Comparison of ENCODE assay signal across 15 cellular contexts in genomic region chr3:160279657-160280056, GRCh38. TPM values are rescaled to one million over a fixed set of nuclear protein-coding genes. Genes with fewer than 3 reads are reported as not detected.
DNase-seq lines count a peak whose midpoint lies in the region; ATAC-seq and TF ChIP-seq lines count a peak whose summit lies in the region.
"Had no signal": no experiment of that assay in that cellular context is flagged by ENCODE, and none has a peak within 500 bp of the region (broad histone marks: within the 10 kb centered on the region; RNA-seq: fewer than 3 reads in every experiment).

No MANE protein-coding gene starts in this region.

- no peak overlapping the region for H3K27ac Mint-ChIP-seq in WTC11
- no peak overlapping the region for H3K27ac Mint-ChIP-seq in HFFc6
- H3K27ac Mint-ChIP-seq: CD4-positive, alpha-beta memory T cell; IgD-negative memory B cell had no signal

- intact Hi-C loops in right lobe of liver (cut with DNase I) = no loop called here

- peaks cover 23% of the 10 kb centered on the region for H3K4me1 Mint-ChIP-seq in WTC11
- no peaks in the 10 kb centered on the region for H3K4me1 Mint-ChIP-seq in HFFc6 (ENCODE audit: low read depth)
- H3K4me1 Mint-ChIP-seq: CD4-positive, alpha-beta memory T cell; IgD-negative memory B cell had no signal

- no peak overlapping the region for H3K4me3 ChIP-seq in right lobe of liver
- H3K4me3 ChIP-seq: A549 had no signal

- DNase-seq in WTC11 (ENCODE audit: low spot score) (no peak), amniotic epithelial cell (ENCODE audit: low read depth) (peak; percentile 14), fibroblast of peridontal ligament (ENCODE audit: extremely low read depth) (peak; percentile 9), right lobe of liver (no peak), DMS 273 treated with DMSO at 0.1 percent for 48 hours (lab: John Stamatoyannopoulos, UW) (no peak), HFFc6 (no peak), NCI-H1105 treated with DMSO at 0.1 percent for 48 hours (lab: John Stamatoyannopoulos, UW) (no peak)
- DNase-seq: BE2C; CD4-positive, alpha-beta memory T cell; DND-41; GF-D8; H7 had no signal

- TF ChIP-seq CTCF in WTC11 (IDR thresholded peaks at IDR 0.05) (no peak), right lobe of liver (IDR thresholded peaks at IDR 0.05) (no peak), HFFc6 (IDR thresholded peaks at IDR 0.05) (no peak)

- H3K4me3 Mint-ChIP-seq in WTC11 (no peak overlapping the region), HFFc6 (no peak overlapping the region)
- H3K4me3 Mint-ChIP-seq: CD4-positive, alpha-beta memory T cell; IgD-negative memory B cell had no signal

- H3K36me3 ChIP-seq in right lobe of liver = no peaks in the 10 kb centered on the region

- no peaks in the 10 kb centered on the region for H3K27me3 Mint-ChIP-seq in WTC11 (ENCODE audit: low read depth)
- H3K27me3 Mint-ChIP-seq in HFFc6 (ENCODE audit: insufficient read depth) = no peaks in the 10 kb centered on the region
- H3K27me3 Mint-ChIP-seq: CD4-positive, alpha-beta memory T cell; IgD-negative memory B cell had no signal

- WGBS in right lobe of liver (ENCODE audit: insufficient coverage, low coverage, low lambda C conversion rate, missing lambda C conversion rate) = 41% methylated on average over 2 of the region's 2 CpGs

- no peaks in the 10 kb centered on the region for H3K9me3 Mint-ChIP-seq in WTC11
- H3K9me3 Mint-ChIP-seq in HFFc6 = no peaks in the 10 kb centered on the region
- H3K9me3 Mint-ChIP-seq: CD4-positive, alpha-beta memory T cell had no signal

- TF ChIP-seq POLR2A in right lobe of liver (IDR thresholded peaks at IDR 0.05) = no peak

- no peak overlapping the region for H3K27ac ChIP-seq in right lobe of liver
- H3K27ac ChIP-seq: A549, C4-2B had no signal

- H3K36me3 Mint-ChIP-seq in WTC11 (no peaks in the 10 kb centered on the region), HFFc6 (ENCODE audit: low read depth) (no peaks in the 10 kb centered on the region)

- no peaks in the 10 kb centered on the region for H3K4me1 ChIP-seq in right lobe of liver
- H3K4me1 ChIP-seq: A549, BE2C had no signal

- POLR2A ChIA-PET in WTC11 (lab: Charles Lee) = no interaction called here

- CTCF ChIA-PET in WTC11 (lab: Charles Lee) = interaction anchor here (1.3 kb wide), 1 partner anchor 291 kb away, joined by 4 read pairs; the partner anchor contains the start of gene IL12A

- ATAC-seq in WTC11 = peak; percentile 58; the same call in 1 of the 2 replicates
- ATAC-seq in right lobe of liver = peak in 3 of 4 donors; percentile 47 to 56 (median 55)
- ATAC-seq: A549 had no signal

- no peaks in the 10 kb centered on the region for H3K9me3 ChIP-seq in right lobe of liver
- H3K9me3 ChIP-seq: A549, BE2C had no signal

- no peaks in the 10 kb centered on the region for H3K27me3 ChIP-seq in right lobe of liver
- H3K27me3 ChIP-seq: BE2C had no signal

TF ChIP-seq in WTC11, 78 proteins besides CTCF, POLR2A, EP300 and RAD21:
- TF ChIP-seq CBFB (CRISPR knock-in tag; IDR thresholded peaks at IDR 0.05; ENCODE audit: low read depth) = no peak
- TF ChIP-seq ZNF138 (CRISPR knock-in tag; conservative IDR thresholded peaks at IDR 0.05) = no peak
- TF ChIP-seq ATF3 (CRISPR knock-in tag; conservative IDR thresholded peaks at IDR 0.05) = no peak
- TF ChIP-seq PRDM15 (CRISPR knock-in tag; IDR thresholded peaks at IDR 0.05) = no peak
- TF ChIP-seq HMGXB4 (CRISPR knock-in tag; IDR thresholded peaks at IDR 0.05) = no peak
- no peak for TF ChIP-seq NFYB (CRISPR knock-in tag; conservative IDR thresholded peaks at IDR 0.05; ENCODE audit: low read depth)
- TF ChIP-seq HMGA2 (CRISPR knock-in tag; IDR thresholded peaks at IDR 0.05) = no peak
- no peak for TF ChIP-seq GABPB1 (CRISPR knock-in tag; IDR thresholded peaks at IDR 0.05)
- TF ChIP-seq RORB (CRISPR knock-in tag; IDR thresholded peaks at IDR 0.05) = no peak
- no peak for TF ChIP-seq ZNF263 (CRISPR knock-in tag; IDR thresholded peaks at IDR 0.05; ENCODE audit: low read depth)
- TF ChIP-seq RELA (CRISPR knock-in tag; IDR thresholded peaks at IDR 0.05; ENCODE audit: borderline replicate concordance) = no peak
- no peak for TF ChIP-seq TP53 (CRISPR knock-in tag; IDR thresholded peaks at IDR 0.05)
- TF ChIP-seq ZNF532 (CRISPR knock-in tag; IDR thresholded peaks at IDR 0.05; ENCODE audit: borderline replicate concordance) = no peak
- TF ChIP-seq ZNF121 (CRISPR knock-in tag; IDR thresholded peaks at IDR 0.05) = no peak

RNA-seq across cellular contexts. Expression of gene C3orf80, which starts 54.4 kb away (rescaled TPM):
- total RNA-seq in WTC11 (2021) = 0.41 to 0.66 TPM (median 0.66 TPM) in 3 replicates
- 1 to 10 TPM in 1 of 6 experiments, under 1 TPM in 4, not detected in 1; 0.07 to 1.2 (median 0.88) TPM for total RNA-seq in right lobe of liver
- total RNA-seq in HFFc6 (2021; fragmentation: NEBNext Ultra II Directional; extraction: Animal tissue kit (Norgen Biotek cat#: 25700)) = under 1 TPM; 0.26 to 0.95 (median 0.47) TPM
- total RNA-seq: CD4-positive, alpha-beta memory T cell had no signal

Comparison
In these comparisons a context has a peak if more than half of its experiments do, and no peak if none do; other contexts are left out.
1. DNase-seq: peak in amniotic epithelial cell (single experiment) and fibroblast of peridontal ligament (single experiment); none in WTC11 (single experiment), right lobe of liver (0 of 3), DMS 273 treated with DMSO at 0.1 percent for 48 hours (single experiment), HFFc6 (single experiment) and NCI-H1105 treated with DMSO at 0.1 percent for 48 hours (single experiment).